Comparison of ENCODE assay signal across 1 cellular context in genomic region chr1:26529655-26530539, GRCh38.
TF ChIP-seq lines count a peak whose summit lies in the region.

TSS of gene RPS6KA1 (plus strand) at chr1:26529761. CDS start at chr1:26529921, 160 bp downstream.

TF ChIP-seq in K562, 482 proteins besides CTCF, POLR2A, EP300 and RAD21 (continued from another document and continues in another):
- TF ChIP-seq, protein P1, sequence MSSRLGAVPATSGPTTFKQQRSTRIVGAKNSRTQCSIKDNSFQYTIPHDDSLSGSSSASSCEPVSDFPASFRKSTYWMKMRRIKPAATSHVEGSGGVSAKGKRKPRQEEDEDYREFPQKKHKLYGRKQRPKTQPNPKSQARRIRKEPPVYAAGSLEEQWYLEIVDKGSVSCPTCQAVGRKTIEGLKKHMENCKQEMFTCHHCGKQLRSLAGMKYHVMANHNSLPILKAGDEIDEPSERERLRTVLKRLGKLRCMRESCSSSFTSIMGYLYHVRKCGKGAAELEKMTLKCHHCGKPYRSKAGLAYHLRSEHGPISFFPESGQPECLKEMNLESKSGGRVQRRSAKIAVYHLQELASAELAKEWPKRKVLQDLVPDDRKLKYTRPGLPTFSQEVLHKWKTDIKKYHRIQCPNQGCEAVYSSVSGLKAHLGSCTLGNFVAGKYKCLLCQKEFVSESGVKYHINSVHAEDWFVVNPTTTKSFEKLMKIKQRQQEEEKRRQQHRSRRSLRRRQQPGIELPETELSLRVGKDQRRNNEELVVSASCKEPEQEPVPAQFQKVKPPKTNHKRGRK (tag; IDR thresholded peaks at IDR 0.05): no peak
- TF ChIP-seq POLR2G (IDR thresholded peaks at IDR 0.05; ENCODE audit: low read depth, low read length) (peak; percentile 86), CHD1 (IDR thresholded peaks at IDR 0.05; ENCODE audit: low read length) (peak; percentile 63), BDP1 (IDR thresholded peaks at IDR 0.05; ENCODE audit: insufficient read depth, insufficient read length) (no peak), BCL6 (CRISPR knock-in tag; IDR thresholded peaks at IDR 0.05) (no peak), MYC (IDR thresholded peaks at IDR 0.05; ENCODE audit: low read depth, low read length) (no peak; the same call in 1 of the 2 replicates), MYC (CRISPR knock-in tag; IDR thresholded peaks at IDR 0.05; ENCODE audit: borderline replicate concordance, low read depth) (no peak), HDAC3 (IDR thresholded peaks at IDR 0.05; ENCODE audit: borderline replicate concordance, partially characterized antibody) (no peak), THAP7 (CRISPR knock-in tag; IDR thresholded peaks at IDR 0.05) (no peak), KDM1A (IDR thresholded peaks at IDR 0.05) (no peak), SETDB1 (IDR thresholded peaks at IDR 0.05; ENCODE audit: low read length) (no peak), SIN3A (IDR thresholded peaks at IDR 0.05; ENCODE audit: borderline replicate concordance in 2 of 2, control insufficient read depth in 1 of 2, low read depth in 2 of 2, low read length in 2 of 2) (peak; percentile 51 to 61; a peak in 1 of 4 replicates), CREB3 (tag; conservative IDR thresholded peaks at IDR 0.05; ENCODE audit: low read depth) (no peak), ZNF224 (CRISPR knock-in tag; IDR thresholded peaks at IDR 0.05) (no peak), NFXL1 (CRISPR knock-in tag; IDR thresholded peaks at IDR 0.05) (no peak), CTCFL (IDR thresholded peaks at IDR 0.05; ENCODE audit: borderline replicate concordance, insufficient read depth, low read depth, low read length, poor library complexity, severe bottlenecking) (no peak), HOXB6 (CRISPR knock-in tag; IDR thresholded peaks at IDR 0.05; ENCODE audit: borderline replicate concordance) (no peak)
- TF ChIP-seq, protein P2, sequence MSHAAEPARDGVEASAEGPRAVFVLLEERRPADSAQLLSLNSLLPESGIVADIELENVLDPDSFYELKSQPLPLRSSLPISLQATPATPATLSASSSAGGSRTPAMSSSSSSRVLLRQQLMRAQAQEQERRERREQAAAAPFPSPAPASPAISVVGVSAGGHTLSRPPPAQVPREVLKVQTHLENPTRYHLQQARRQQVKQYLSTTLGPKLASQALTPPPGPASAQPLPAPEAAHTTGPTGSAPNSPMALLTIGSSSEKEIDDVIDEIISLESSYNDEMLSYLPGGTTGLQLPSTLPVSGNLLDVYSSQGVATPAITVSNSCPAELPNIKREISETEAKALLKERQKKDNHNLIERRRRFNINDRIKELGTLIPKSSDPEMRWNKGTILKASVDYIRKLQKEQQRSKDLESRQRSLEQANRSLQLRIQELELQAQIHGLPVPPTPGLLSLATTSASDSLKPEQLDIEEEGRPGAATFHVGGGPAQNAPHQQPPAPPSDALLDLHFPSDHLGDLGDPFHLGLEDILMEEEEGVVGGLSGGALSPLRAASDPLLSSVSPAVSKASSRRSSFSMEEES (CRISPR knock-in tag; IDR thresholded peaks at IDR 0.05): no peak
- TF ChIP-seq, protein P3, sequence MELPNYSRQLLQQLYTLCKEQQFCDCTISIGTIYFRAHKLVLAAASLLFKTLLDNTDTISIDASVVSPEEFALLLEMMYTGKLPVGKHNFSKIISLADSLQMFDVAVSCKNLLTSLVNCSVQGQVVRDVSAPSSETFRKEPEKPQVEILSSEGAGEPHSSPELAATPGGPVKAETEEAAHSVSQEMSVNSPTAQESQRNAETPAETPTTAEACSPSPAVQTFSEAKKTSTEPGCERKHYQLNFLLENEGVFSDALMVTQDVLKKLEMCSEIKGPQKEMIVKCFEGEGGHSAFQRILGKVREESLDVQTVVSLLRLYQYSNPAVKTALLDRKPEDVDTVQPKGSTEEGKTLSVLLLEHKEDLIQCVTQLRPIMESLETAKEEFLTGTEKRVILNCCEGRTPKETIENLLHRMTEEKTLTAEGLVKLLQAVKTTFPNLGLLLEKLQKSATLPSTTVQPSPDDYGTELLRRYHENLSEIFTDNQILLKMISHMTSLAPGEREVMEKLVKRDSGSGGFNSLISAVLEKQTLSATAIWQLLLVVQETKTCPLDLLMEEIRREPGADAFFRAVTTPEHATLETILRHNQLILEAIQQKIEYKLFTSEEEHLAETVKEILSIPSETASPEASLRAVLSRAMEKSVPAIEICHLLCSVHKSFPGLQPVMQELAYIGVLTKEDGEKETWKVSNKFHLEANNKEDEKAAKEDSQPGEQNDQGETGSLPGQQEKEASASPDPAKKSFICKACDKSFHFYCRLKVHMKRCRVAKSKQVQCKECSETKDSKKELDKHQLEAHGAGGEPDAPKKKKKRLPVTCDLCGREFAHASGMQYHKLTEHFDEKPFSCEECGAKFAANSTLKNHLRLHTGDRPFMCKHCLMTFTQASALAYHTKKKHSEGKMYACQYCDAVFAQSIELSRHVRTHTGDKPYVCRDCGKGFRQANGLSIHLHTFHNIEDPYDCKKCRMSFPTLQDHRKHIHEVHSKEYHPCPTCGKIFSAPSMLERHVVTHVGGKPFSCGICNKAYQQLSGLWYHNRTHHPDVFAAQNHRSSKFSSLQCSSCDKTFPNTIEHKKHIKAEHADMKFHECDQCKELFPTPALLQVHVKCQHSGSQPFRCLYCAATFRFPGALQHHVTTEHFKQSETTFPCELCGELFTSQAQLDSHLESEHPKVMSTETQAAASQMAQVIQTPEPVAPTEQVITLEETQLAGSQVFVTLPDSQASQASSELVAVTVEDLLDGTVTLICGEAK (IDR thresholded peaks at IDR 0.05): no peak
- TF ChIP-seq, protein P3 (CRISPR knock-in tag; IDR thresholded peaks at IDR 0.05): no peak
- TF ChIP-seq, protein P4, sequence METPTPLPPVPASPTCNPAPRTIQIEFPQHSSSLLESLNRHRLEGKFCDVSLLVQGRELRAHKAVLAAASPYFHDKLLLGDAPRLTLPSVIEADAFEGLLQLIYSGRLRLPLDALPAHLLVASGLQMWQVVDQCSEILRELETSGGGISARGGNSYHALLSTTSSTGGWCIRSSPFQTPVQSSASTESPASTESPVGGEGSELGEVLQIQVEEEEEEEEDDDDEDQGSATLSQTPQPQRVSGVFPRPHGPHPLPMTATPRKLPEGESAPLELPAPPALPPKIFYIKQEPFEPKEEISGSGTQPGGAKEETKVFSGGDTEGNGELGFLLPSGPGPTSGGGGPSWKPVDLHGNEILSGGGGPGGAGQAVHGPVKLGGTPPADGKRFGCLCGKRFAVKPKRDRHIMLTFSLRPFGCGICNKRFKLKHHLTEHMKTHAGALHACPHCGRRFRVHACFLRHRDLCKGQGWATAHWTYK (CRISPR knock-in tag; IDR thresholded peaks at IDR 0.05): 0 out of 2 replicates have a peak, but pooled peaks have one; percentile 30
